ENCODE assay signal across 26 cellular contexts in the genomic region with DNA sequence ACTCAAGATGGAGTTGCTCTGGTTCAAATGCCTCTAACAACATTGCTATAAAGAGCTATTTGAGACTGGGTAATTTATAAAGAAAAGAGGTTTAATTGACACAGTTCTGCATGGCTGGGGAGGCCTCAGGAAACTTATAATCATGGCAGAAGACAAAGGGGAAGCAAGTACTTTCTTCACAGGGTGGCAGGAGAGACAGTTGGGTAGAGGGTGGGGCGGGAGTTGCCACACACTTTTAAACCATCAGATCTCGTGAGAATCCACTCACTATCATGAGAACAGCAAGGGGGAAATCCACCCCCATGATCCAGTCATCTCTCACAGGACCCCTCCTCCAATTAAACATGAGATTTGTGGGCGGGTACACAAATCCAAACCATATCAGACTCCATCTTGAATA.
"Had no signal": no experiment of that assay in that cellular context is flagged by ENCODE, and none has a peak within 500 bp of the region (broad histone marks: within the 10 kb centered on the region; RNA-seq: fewer than 3 reads in every experiment).

No MANE protein-coding gene starts in this region.

- H3K9me3 Mint-ChIP-seq: activated CD4-positive, alpha-beta memory T cell treated with anti-CD3 and anti-CD28 coated beads, Interleukin-2, amount 10 ng/mL, durations not matched to agents 7 days and 5 days; activated naive CD4-positive, alpha-beta T cell treated with anti-CD3 and anti-CD28 coated beads, Interleukin-2, amount 50 U/mL, for 24 hours; activated naive CD8-positive, alpha-beta T cell treated with anti-CD3 and anti-CD28 coated beads, Interleukin-2, amount 50 U/mL, for 24 hours; activated T-cell treated with anti-CD3 and anti-CD28 coated beads, Interleukin-2, amount 50 U/mL, for 4 hours; activated T-helper 17 cell treated with anti-CD3 and anti-CD28 coated beads, Interleukin-2, amount 50 U/mL, for 72 hours; endodermal cell; immature natural killer cell; stimulated activated effector memory CD8-positive, alpha-beta T cell treated with anti-CD3 and anti-CD28 coated beads, Interleukin-12 subunit alpha, Interleukin-12 subunit beta, amount 100 ng/mL, for 72 hours; stimulated activated naive CD8-positive, alpha-beta T cell treated with anti-CD3 and anti-CD28 coated beads, Interleukin-15, Interleukin-2, amounts not matched to agents 100 ng/mL and 50 ng/mL, for 24 hours; T-helper 2 cell treated with Interferon-gamma antibody and Interleukin-4, amounts not matched to agents 5 μg/mL and 100 μg/mL, for 36 hours had no signal

- H3K27me3 Mint-ChIP-seq: activated CD4-positive, alpha-beta memory T cell treated with anti-CD3 and anti-CD28 coated beads, Interleukin-2, amount 10 ng/mL, durations not matched to agents 7 days and 5 days; activated naive CD4-positive, alpha-beta T cell treated with anti-CD3 and anti-CD28 coated beads, Interleukin-2, amount 50 U/mL, for 24 hours; activated naive CD8-positive, alpha-beta T cell treated with anti-CD3 and anti-CD28 coated beads, Interleukin-2, amount 50 U/mL, for 24 hours; activated T-helper 17 cell treated with anti-CD3 and anti-CD28 coated beads, Interleukin-2, amount 50 U/mL, for 72 hours; stimulated activated naive CD8-positive, alpha-beta T cell treated with anti-CD3 and anti-CD28 coated beads, Interleukin-15, Interleukin-2, amounts not matched to agents 100 ng/mL and 50 ng/mL, for 24 hours had no signal

- H3K4me3 Mint-ChIP-seq: activated CD4-positive, alpha-beta memory T cell treated with anti-CD3 and anti-CD28 coated beads, Interleukin-2, amount 10 ng/mL, durations not matched to agents 7 days and 5 days; activated naive CD4-positive, alpha-beta T cell treated with anti-CD3 and anti-CD28 coated beads, Interleukin-2, amount 50 U/mL, for 24 hours; activated naive CD8-positive, alpha-beta T cell treated with anti-CD3 and anti-CD28 coated beads, Interleukin-2, amount 50 U/mL, for 24 hours; activated T-cell treated with anti-CD3 and anti-CD28 coated beads, Interleukin-2, amount 50 U/mL, for 4 hours; activated T-helper 17 cell treated with anti-CD3 and anti-CD28 coated beads, Interleukin-2, amount 50 U/mL, for 72 hours; endodermal cell; immature natural killer cell; stimulated activated effector memory CD8-positive, alpha-beta T cell treated with anti-CD3 and anti-CD28 coated beads, Interleukin-12 subunit alpha, Interleukin-12 subunit beta, amount 100 ng/mL, for 72 hours; stimulated activated naive CD8-positive, alpha-beta T cell treated with anti-CD3 and anti-CD28 coated beads, Interleukin-15, Interleukin-2, amounts not matched to agents 100 ng/mL and 50 ng/mL, for 24 hours; T-helper 2 cell treated with Interferon-gamma antibody and Interleukin-4, amounts not matched to agents 5 μg/mL and 100 μg/mL, for 36 hours had no signal

- DNase-seq: activated CD4-positive, alpha-beta memory T cell treated with anti-CD3 and anti-CD28 coated beads, Interleukin-2, amount 10 ng/mL, durations not matched to agents 7 days and 5 days; activated CD4-positive, alpha-beta T cell treated with anti-CD3 and anti-CD28 coated beads for 48 hours; activated CD8-positive, alpha-beta memory T cell treated with anti-CD3 and anti-CD28 coated beads, Interleukin-2, amount 50 U/mL, for 48 hours; activated naive CD8-positive, alpha-beta T cell treated with anti-CD3 and anti-CD28 coated beads, Interleukin-2, amount 50 U/mL, for 24 hours; activated T-cell treated with anti-CD3 and anti-CD28 coated beads, Interleukin-2, amount 50 U/mL, for 4 hours; amygdala; caudate nucleus; endodermal cell; foreskin fibroblast; head of caudate nucleus; hypothalamus; immature natural killer cell; kidney; left colon; mammary epithelial cell; pancreas; retina; sigmoid colon; small intestine; stimulated activated CD4-positive, alpha-beta T cell treated with anti-CD3 and anti-CD28 coated beads, Interleukin-4, amount 100 ng/mL, for 24 hours; trophoblast cell had no signal

- H3K36me3 Mint-ChIP-seq: stimulated activated effector memory CD8-positive, alpha-beta T cell treated with anti-CD3 and anti-CD28 coated beads, Interleukin-12 subunit alpha, Interleukin-12 subunit beta, amount 100 ng/mL, for 72 hours had no signal

- H3K4me1 Mint-ChIP-seq: activated CD4-positive, alpha-beta memory T cell treated with anti-CD3 and anti-CD28 coated beads, Interleukin-2, amount 10 ng/mL, durations not matched to agents 7 days and 5 days; activated T-helper 17 cell treated with anti-CD3 and anti-CD28 coated beads, Interleukin-2, amount 50 U/mL, for 72 hours had no signal

- H3K27ac Mint-ChIP-seq: activated CD4-positive, alpha-beta memory T cell treated with anti-CD3 and anti-CD28 coated beads, Interleukin-2, amount 10 ng/mL, durations not matched to agents 7 days and 5 days; activated naive CD4-positive, alpha-beta T cell treated with anti-CD3 and anti-CD28 coated beads, Interleukin-2, amount 50 U/mL, for 24 hours; activated naive CD8-positive, alpha-beta T cell treated with anti-CD3 and anti-CD28 coated beads, Interleukin-2, amount 50 U/mL, for 24 hours; endodermal cell; immature natural killer cell; stimulated activated effector memory CD8-positive, alpha-beta T cell treated with anti-CD3 and anti-CD28 coated beads, Interleukin-12 subunit alpha, Interleukin-12 subunit beta, amount 100 ng/mL, for 72 hours; stimulated activated naive CD8-positive, alpha-beta T cell treated with anti-CD3 and anti-CD28 coated beads, Interleukin-15, Interleukin-2, amounts not matched to agents 100 ng/mL and 50 ng/mL, for 24 hours; T-helper 2 cell treated with Interferon-gamma antibody and Interleukin-4, amounts not matched to agents 5 μg/mL and 100 μg/mL, for 36 hours had no signal
